In genomic region chr4:140133576-140133975, GRCh38 we compare ENCODE assay signal across 23 cellular contexts.
"Had no signal": no experiment of that assay in that cellular context is flagged by ENCODE, and none has a peak within 500 bp of the region (broad histone marks: within the 10 kb centered on the region; RNA-seq: fewer than 3 reads in every experiment).

No MANE protein-coding gene starts in this region.

- ATAC-seq: activated T-cell treated with anti-CD3 and anti-CD28 coated beads, Interleukin-2, amount 50 U/mL, for 72 hours; left cardiac atrium; pancreas; psoas muscle; stimulated activated naive CD8-positive, alpha-beta T cell treated with anti-CD3 and anti-CD28 coated beads, Interleukin-15, Interleukin-2, amounts not matched to agents 100 U/mL and 50 U/mL, for 24 hours; T-helper 17 cell had no signal

- FAIRE-seq: frontal cortex, pancreas had no signal

- DNase-seq: activated CD4-positive, alpha-beta memory T cell treated with anti-CD3 and anti-CD28 coated beads for 36 hours; activated CD4-positive, alpha-beta T cell treated with anti-CD3 and anti-CD28 coated beads for 4 hours; activated CD4-positive, CD25-positive, alpha-beta regulatory T cell; activated effector memory CD4-positive, alpha-beta T cell treated with Interleukin-2 at 50 U/mL for 16 hours; activated naive CD4-positive, alpha-beta T cell treated with anti-CD3 and anti-CD28 coated beads for 36 hours; activated naive CD8-positive, alpha-beta T cell treated with anti-CD3 and anti-CD28 coated beads, Interleukin-2, amount 10 ng/mL, durations not matched to agents 7 days and 5 days; activated T-cell treated with anti-CD3 and anti-CD28 coated beads, Interleukin-2, amount 50 U/mL, for 72 hours; amygdala; effector CD4-positive, alpha-beta T cell; hypothalamus; left cardiac atrium; nephron progenitor cell; pancreas; psoas muscle; stimulated activated CD4-positive, alpha-beta T cell treated with anti-CD3 and anti-CD28 coated beads, Interleukin-4, amount 100 ng/mL, for 24 hours; stimulated activated naive CD8-positive, alpha-beta T cell treated with anti-CD3 and anti-CD28 coated beads, Interleukin-15, Interleukin-2, amounts not matched to agents 100 U/mL and 50 U/mL, for 24 hours; substantia nigra; T-helper 17 cell; thyroid gland had no signal

- H3K9me3 ChIP-seq: esophagus muscularis mucosa, pancreas, psoas muscle, right atrium auricular region, thyroid gland had no signal

- H3K27ac ChIP-seq: cardiac muscle cell, esophagus muscularis mucosa, pancreas, psoas muscle, right atrium auricular region, thyroid gland had no signal

- H3K4me3 ChIP-seq: cardiac muscle cell, esophagus muscularis mucosa, pancreas, psoas muscle, right atrium auricular region, thyroid gland had no signal

- H3K27me3 ChIP-seq: cardiac muscle cell, esophagus muscularis mucosa, pancreas, right atrium auricular region, thyroid gland had no signal

- H3K36me3 ChIP-seq: cardiac muscle cell, esophagus muscularis mucosa, pancreas, right atrium auricular region, thyroid gland had no signal

- H3K4me1 ChIP-seq: psoas muscle had no signal
